In genomic region chr11:57566035-57566504, GRCh38 we compare ENCODE assay signal across 1 cellular context.
TF ChIP-seq lines count a peak whose summit lies in the region.

No MANE protein-coding gene starts in this region.

TF ChIP-seq in K562, 482 proteins besides CTCF, POLR2A, EP300 and RAD21:
- TF ChIP-seq KDM4B (IDR thresholded peaks at IDR 0.05; ENCODE audit: borderline replicate concordance in 2 of 2, low read depth in 1 of 2) (no peak), ZNF766 (CRISPR knock-in tag; conservative IDR thresholded peaks at IDR 0.05) (no peak), TFAM (CRISPR knock-in tag; conservative IDR thresholded peaks at IDR 0.05) (no peak), ZNF217 (CRISPR knock-in tag; IDR thresholded peaks at IDR 0.05) (no peak), HLTF (IDR thresholded peaks at IDR 0.05) (no peak), ZNF280A (IDR thresholded peaks at IDR 0.05; ENCODE audit: low read depth, partially characterized antibody) (no peak), RAD51 (IDR thresholded peaks at IDR 0.05; ENCODE audit: borderline replicate concordance, low read depth) (peak; percentile 67; the same call in 1 of the 2 replicates), BCOR (IDR thresholded peaks at IDR 0.05) (no peak), JUND (IDR thresholded peaks at IDR 0.05; ENCODE audit: borderline replicate concordance, low read depth, low read length) (no peak), JUND (tag; IDR thresholded peaks at IDR 0.05; ENCODE audit: borderline replicate concordance, low read depth, low read length) (0 out of 3 replicates have a peak, but pooled peaks have one; percentile 6), HNRNPK (IDR thresholded peaks at IDR 0.05; ENCODE audit: low read depth, low read length, poor library complexity, severe bottlenecking) (no peak), ZBTB17 (CRISPR knock-in tag; IDR thresholded peaks at IDR 0.05) (no peak), USF1 (CRISPR knock-in tag; IDR thresholded peaks at IDR 0.05) (no peak), C11orf30 (IDR thresholded peaks at IDR 0.05; ENCODE audit: low read depth) (peak; percentile 35; the same call in 1 of the 2 replicates), GATA2 (CRISPR knock-in tag; IDR thresholded peaks at IDR 0.05) (no peak), ZBTB40 (IDR thresholded peaks at IDR 0.05) (0 out of 2 replicates have a peak, but pooled peaks have one; percentile 31), ZBTB40 (CRISPR knock-in tag; IDR thresholded peaks at IDR 0.05) (no peak), PHF8 (IDR thresholded peaks at IDR 0.05; ENCODE audit: borderline replicate concordance, low read length) (no peak; the same call in 1 of the 2 replicates), TFAP4 (CRISPR knock-in tag; IDR thresholded peaks at IDR 0.05; ENCODE audit: borderline replicate concordance) (no peak), NRF1 (conservative IDR thresholded peaks at IDR 0.05 in 1 of 2, IDR thresholded peaks at IDR 0.05 in 1 of 2) (no peak), HEY1 (CRISPR knock-in tag; IDR thresholded peaks at IDR 0.05; ENCODE audit: borderline replicate concordance) (no peak), FOXJ2 (tag; IDR thresholded peaks at IDR 0.05) (peak; percentile 55; the same call in 1 of the 2 replicates)
